ENCODE assay signal across 8 cellular contexts in genomic region chr13:53782400-53783030, GRCh38.
A peak's percentile ranks its signal among the peaks of the same experiment; 100 is the strongest.
DNase-seq lines count a peak whose midpoint lies in the region; ATAC-seq and TF ChIP-seq lines count a peak whose summit lies in the region.

No MANE protein-coding gene starts in this region.

- peak; percentile 69 for TF ChIP-seq CTCF in LNCaP clone FGC (IDR thresholded peaks at IDR 0.05; ENCODE audit: control insufficient read depth, extremely low read depth, insufficient read depth)
- peak; percentile 70 to 94 (median 84) for TF ChIP-seq CTCF in dorsolateral prefrontal cortex (IDR thresholded peaks at IDR 0.05 in 54 of 56, conservative IDR thresholded peaks at IDR 0.05 in 2 of 56; ENCODE audit: low read depth in 1 of 56, partially characterized antibody in 56 of 56)
- TF ChIP-seq CTCF in lung (IDR thresholded peaks at IDR 0.05; ENCODE audit: control extremely low read depth, extremely low read depth) = peak; percentile 35
- TF ChIP-seq CTCF in vagina (IDR thresholded peaks at IDR 0.05) = peak in 2 of 3 experiments; percentile 39 to 56

- intact Hi-C loops in dorsolateral prefrontal cortex (cut with DNase I) = loop anchor here in 1 of 2 donors (10.0 kb wide), 1 partner anchor 752 kb away; no protein-coding TSS in a partner anchor
- intact Hi-C loops in vagina (cut with DNase I) = no loop called here

- H3K27me3 ChIP-seq in dorsolateral prefrontal cortex (peaks cover 0 to 4% (median 0%) of the 10 kb centered on the region in 45 donors), lung (ENCODE audit: control insufficient read depth, insufficient read depth) (no peaks in the 10 kb centered on the region), vagina (no peaks in the 10 kb centered on the region)

- H3K4me1 ChIP-seq in lung (ENCODE audit: control insufficient read depth in 2 of 2, insufficient read depth in 2 of 2, low read length in 2 of 2) (peaks cover 0 to 2% of the 10 kb centered on the region in 2 donors), vagina (no peaks in the 10 kb centered on the region)

- 3 to 4% methylated on average over 10 of the region's 10 CpGs for WGBS in lung, 2 donors

- H3K9me3 ChIP-seq in lung (ENCODE audit: control insufficient read depth in 2 of 2, insufficient read depth in 1 of 2, low read length in 1 of 2) = no peaks in the 10 kb centered on the region
- H3K9me3 ChIP-seq in vagina = no peaks in the 10 kb centered on the region

- ATAC-seq in GM21786 (IDR thresholded peaks at IDR 0.05; ENCODE audit: unreplicated experiment) (peak; percentile 75), lung (ENCODE audit: insufficient read depth, low FRiP score) (peak; percentile 67), HG03521 (IDR thresholded peaks at IDR 0.05; ENCODE audit: unreplicated experiment) (no peak)

- DNase-seq in ELF-1 (ENCODE audit: low read depth, low spot score) = peak; percentile 59
- peak; percentile 22 for DNase-seq in LNCaP clone FGC (ENCODE audit: low read depth)
- DNase-seq in OCI-M1 (lab: John Stamatoyannopoulos, UW) = peak; percentile 89
- DNase-seq in dorsolateral prefrontal cortex = peak in 6 of 10 donors; percentile 6 to 64 (median 40)
- DNase-seq in lung (ENCODE audit: low spot score) = no peak
- DNase-seq in vagina (ENCODE audit: extremely low spot score in 2 of 2) = no peak

- no peak for TF ChIP-seq POLR2A in vagina (IDR thresholded peaks at IDR 0.05)

- H3K27ac ChIP-seq in dorsolateral prefrontal cortex = peak overlapping the region in 10 of 59 donors; percentile 15 to 75 (median 42)
- no peak overlapping the region for H3K27ac ChIP-seq in lung (ENCODE audit: low read depth in 1 of 2, low read length in 1 of 2)
- no peak overlapping the region for H3K27ac ChIP-seq in vagina

- H3K36me3 ChIP-seq in lung (ENCODE audit: control insufficient read depth in 2 of 2, insufficient read depth in 2 of 2, low read length in 2 of 2) = no peaks in the 10 kb centered on the region
- no peaks in the 10 kb centered on the region for H3K36me3 ChIP-seq in vagina

- H3K4me3 ChIP-seq in LNCaP clone FGC (ENCODE audit: low read depth, low read length) (no peak overlapping the region), dorsolateral prefrontal cortex (peak overlapping the region in 57 of 59 donors; percentile 15 to 64 (median 45)), lung (no peak overlapping the region), vagina (no peak overlapping the region)

Comparison
In these comparisons a context has a peak if more than half of its experiments do, and no peak if none do; other contexts are left out.
1. DNase-seq: peak in ELF-1 (single experiment), LNCaP clone FGC (single experiment), OCI-M1 (single experiment) and dorsolateral prefrontal cortex (6 of 10); none in lung (single experiment) and vagina (0 of 2).
2. H3K4me3 ChIP-seq: peak in dorsolateral prefrontal cortex (57 of 59); none in LNCaP clone FGC (single experiment), lung (single experiment) and vagina (0 of 2).
3. Peak in every context shown above with its lines, with median percentiles within 50 percentile points of each other: CTCF ChIP-seq.